15 cellular contexts compared by ENCODE assay signal in the genomic region with DNA sequence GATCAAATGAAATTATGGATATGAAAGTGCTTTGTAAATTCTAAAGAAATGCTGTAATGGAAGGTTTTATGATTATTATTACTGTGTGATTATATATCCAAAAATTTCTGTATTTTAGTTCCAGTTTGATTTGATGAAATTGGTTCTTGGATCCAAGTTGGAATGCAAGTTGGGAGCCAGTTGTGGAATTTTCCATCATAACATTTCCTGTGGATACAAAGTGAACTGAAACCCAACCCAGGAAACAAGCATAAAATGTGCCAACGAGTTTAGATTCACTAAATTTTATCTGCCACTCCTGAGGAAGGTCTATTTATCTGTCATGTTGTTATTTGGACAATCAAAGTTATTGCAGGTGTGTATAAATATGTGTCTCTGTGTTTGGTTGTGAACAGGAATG.
"Had no signal": no experiment of that assay in that cellular context is flagged by ENCODE, and none has a peak within 500 bp of the region (broad histone marks: within the 10 kb centered on the region; RNA-seq: fewer than 3 reads in every experiment).

No MANE protein-coding gene starts in this region.

- H3K27me3 ChIP-seq: foreskin keratinocyte, ovary, tibial artery had no signal

- H3K36me3 ChIP-seq: ovary, tibial artery had no signal

- DNase-seq: activated CD4-positive, alpha-beta T cell treated with anti-CD3 and anti-CD28 coated beads, Interleukin-2, amount 50 U/mL, for 48 hours; activated gamma-delta T cell; dorsolateral prefrontal cortex; endodermal cell; glutamatergic neuron; left ventricle myocardium superior; nephron progenitor cell; ovary; SK-N-SH; stimulated activated CD4-positive, alpha-beta T cell treated with anti-CD3 and anti-CD28 coated beads, Interleukin-1b, Interleukin-23, amount 100 ng/mL, for 48 hours; T-cell; T-helper 9 cell; tibial artery had no signal

- H3K4me3 ChIP-seq: dorsolateral prefrontal cortex, ovary, tibial artery had no signal

- H3K36me3 Mint-ChIP-seq: T-cell had no signal

- ATAC-seq: left ventricle myocardium superior, sciatic nerve, T-cell had no signal

- H3K4me1 Mint-ChIP-seq: endodermal cell had no signal

- H3K9me3 Mint-ChIP-seq: endodermal cell, T-cell had no signal

- H3K4me3 Mint-ChIP-seq: endodermal cell, nephron progenitor cell, T-cell had no signal

- H3K27ac Mint-ChIP-seq: endodermal cell, nephron progenitor cell, T-cell had no signal

- H3K9me3 ChIP-seq: ovary, SK-N-SH, tibial artery had no signal

- H3K27ac ChIP-seq: dorsolateral prefrontal cortex, foreskin keratinocyte, ovary, tibial artery had no signal
